18 cellular contexts compared by ENCODE assay signal in the genomic region with DNA sequence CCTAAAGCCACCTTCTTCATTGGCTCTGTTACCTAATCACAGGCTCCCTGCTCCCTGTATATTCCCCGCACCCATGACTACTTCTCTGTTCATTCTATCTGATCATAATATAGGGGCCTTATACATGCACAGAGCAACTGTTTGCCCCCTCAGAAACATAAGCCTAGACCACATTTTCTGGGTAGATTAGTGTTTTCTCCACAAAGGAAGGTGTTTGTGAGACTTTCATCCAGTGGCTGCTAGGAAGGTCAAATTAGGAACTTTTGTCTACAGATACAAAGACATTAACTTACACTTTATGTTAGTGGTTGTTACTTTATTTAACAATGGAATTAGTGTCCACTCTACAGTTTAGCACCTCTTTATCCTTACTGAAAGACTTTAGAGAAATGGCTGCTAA.
DNase-seq lines count a peak whose midpoint lies in the region; ATAC-seq, FAIRE-seq and TF ChIP-seq lines count a peak whose summit lies in the region.
"Had no signal": no experiment of that assay in that cellular context is flagged by ENCODE, and none has a peak within 500 bp of the region (broad histone marks: within the 10 kb centered on the region; RNA-seq: fewer than 3 reads in every experiment).

No MANE protein-coding gene starts in this region.

- TF ChIP-seq POLR2A in HepG2 (IDR thresholded peaks at IDR 0.05; ENCODE audit: insufficient read depth in 1 of 2, low read depth in 2 of 2, low read length in 2 of 2) (no peak), right lobe of liver (IDR thresholded peaks at IDR 0.05) (no peak)

- H3F3A ChIP-seq in smooth muscle cell (ENCODE audit: low read depth) = peaks cover 51% of the 10 kb centered on the region

- H3K36me3 ChIP-seq in HepG2 (replicated peaks in 1 of 2; ENCODE audit: control insufficient read depth in 1 of 2, insufficient read depth in 2 of 2, low read length in 2 of 2) (peaks cover 17 to 94% of the 10 kb centered on the region in 2 experiments), right lobe of liver (peaks cover 0 to 5% (median 0%) of the 10 kb centered on the region in 4 donors), hepatocyte (replicated peaks; ENCODE audit: insufficient read depth, low read depth) (no peaks in the 10 kb centered on the region), smooth muscle cell (ENCODE audit: low read depth) (no peaks in the 10 kb centered on the region)
- H3K36me3 ChIP-seq: BE2C had no signal

- in situ Hi-C loops in HepG2 (cut with HindIII; ENCODE audit: extremely low pct_ligation_motif_present, low pct_unique_long_range_greater_than_20kb) = no loop called here

- H2AFZ ChIP-seq in HepG2 (ENCODE audit: low read length) = no peak overlapping the region
- H2AFZ ChIP-seq in hepatocyte = no peak overlapping the region
- no peak overlapping the region for H2AFZ ChIP-seq in smooth muscle cell (ENCODE audit: low read depth)

- H3K9me2 ChIP-seq in hepatocyte (replicated peaks; ENCODE audit: insufficient read depth) = no peaks in the 10 kb centered on the region

- DNase-seq in HepG2 (ENCODE audit: low spot score) = no peak
- no peak for DNase-seq in right lobe of liver
- no peak for DNase-seq in hepatocyte (ENCODE audit: low spot score)
- DNase-seq in smooth muscle cell (lab: John Stamatoyannopoulos, UW; ENCODE audit: unreplicated experiment) = no peak
- no peak for DNase-seq in RCC 7860 (ENCODE audit: low spot score)
- DNase-seq in activated effector memory CD4-positive, alpha-beta T cell treated with anti-CD3 and anti-CD28 coated beads, Interleukin-2, amount 50 U/mL, for 16 hours = no peak
- DNase-seq: BE2C; CD4-positive, alpha-beta memory T cell; DMS79 treated with DMSO at 0.1 percent for 48 hours; EL had no signal

- H3K4me2 ChIP-seq in HepG2 (ENCODE audit: low read depth, low read length) (no peak overlapping the region), hepatocyte (no peak overlapping the region), smooth muscle cell (no peak overlapping the region)

- TF ChIP-seq EP300 in HepG2 (IDR thresholded peaks at IDR 0.05; ENCODE audit: low read depth in 2 of 2, low read length in 2 of 2) (no peak), HepG2 (CRISPR knock-in tag; IDR thresholded peaks at IDR 0.05; ENCODE audit: borderline replicate concordance) (no peak)

- FAIRE-seq in HepG2 (lab: Jason Lieb, UNC) (no peak), RCC 7860 (lab: Jason Lieb, UNC) (no peak)
- FAIRE-seq: G401.6, GM12891, H1 had no signal

- CTCF ChIA-PET in HepG2 (lab: Yijun Ruan, JAX; ENCODE audit: low intra/inter-chr PET ratio, low total read pairs) = no interaction called here

- 100% methylated on average over 1 of the region's 1 CpG for WGBS in HepG2 (ENCODE audit: low lambda C conversion rate)
- 100% methylated on average over 1 of the region's 1 CpG for WGBS in right lobe of liver (ENCODE audit: insufficient coverage, low coverage, low lambda C conversion rate, missing lambda C conversion rate)
- 96% methylated on average over 1 of the region's 1 CpG for WGBS in hepatocyte (ENCODE audit: low lambda C conversion rate, missing lambda C conversion rate)
- 100% methylated on average over 1 of the region's 1 CpG for WGBS in smooth muscle cell (ENCODE audit: low lambda C conversion rate)

- no peak for TF ChIP-seq RAD21 in HepG2 (CRISPR knock-in tag; IDR thresholded peaks at IDR 0.05)

- H3K4me1 ChIP-seq in HepG2 (ENCODE audit: insufficient read depth, low read length) (peaks cover 14% of the 10 kb centered on the region; the same call in 1 of the 2 replicates), right lobe of liver (peaks cover 0 to 6% (median 0%) of the 10 kb centered on the region in 4 donors), hepatocyte (ENCODE audit: insufficient read depth) (peaks cover 4% of the 10 kb centered on the region), smooth muscle cell (ENCODE audit: low read depth) (peaks cover 11% of the 10 kb centered on the region)

- no peak for TF ChIP-seq CTCF in HepG2 (CRISPR knock-in tag; IDR thresholded peaks at IDR 0.05)
- no peak for TF ChIP-seq CTCF in right lobe of liver (IDR thresholded peaks at IDR 0.05)
- no peak for TF ChIP-seq CTCF in hepatocyte (IDR thresholded peaks at IDR 0.05; ENCODE audit: poor library complexity)
- no peak for TF ChIP-seq CTCF in smooth muscle cell (IDR thresholded peaks at IDR 0.05; ENCODE audit: borderline replicate concordance, insufficient read depth, poor library complexity, severe bottlenecking)

- H3K4me3 ChIP-seq in HepG2 (replicated peaks in 1 of 3; ENCODE audit: insufficient read depth in 1 of 3, low read depth in 2 of 3, low read length in 3 of 3) (no peak overlapping the region), right lobe of liver (no peak overlapping the region), hepatocyte (no peak overlapping the region), smooth muscle cell (no peak overlapping the region)

- intact Hi-C loops in HepG2 (cut with micrococcal nuclease; ENCODE audit: unreplicated experiment) = no loop called here
- intact Hi-C loops in right lobe of liver (cut with DNase I) = no loop called here

- ATAC-seq in HepG2 (no peak), right lobe of liver (no peak), GM21619 (IDR thresholded peaks at IDR 0.05; ENCODE audit: unreplicated experiment) (no peak), GM18519 (IDR thresholded peaks at IDR 0.05; ENCODE audit: low FRiP score, unreplicated experiment) (no peak)
- ATAC-seq: HCT116 had no signal

- H3K27me3 ChIP-seq in HepG2 (ENCODE audit: control insufficient read depth in 1 of 2, insufficient read depth in 2 of 2, low read length in 2 of 2) (no peaks in the 10 kb centered on the region), right lobe of liver (no peaks in the 10 kb centered on the region), hepatocyte (no peaks in the 10 kb centered on the region), smooth muscle cell (ENCODE audit: low read depth) (no peaks in the 10 kb centered on the region)
- H3K27me3 ChIP-seq: BE2C had no signal

- peaks cover 94% of the 10 kb centered on the region for H4K20me1 ChIP-seq in HepG2 (ENCODE audit: insufficient read depth, low read length)
- H4K20me1 ChIP-seq in hepatocyte (ENCODE audit: insufficient read depth, poor library complexity, severe bottlenecking) = no peaks in the 10 kb centered on the region
- H4K20me1 ChIP-seq in smooth muscle cell (ENCODE audit: low read depth) = peaks cover 100% of the 10 kb centered on the region

- H3K27ac ChIP-seq in HepG2 (ENCODE audit: extremely low read length, insufficient read depth, low read length) = no peak overlapping the region
- H3K27ac ChIP-seq in right lobe of liver = no peak overlapping the region
- peak overlapping the region; percentile 46 for H3K27ac ChIP-seq in hepatocyte
- peak overlapping the region; percentile 88 for H3K27ac ChIP-seq in smooth muscle cell (ENCODE audit: low read depth)
- H3K27ac ChIP-seq: C4-2B, HL-60 had no signal

- H3K9ac ChIP-seq in HepG2 (ENCODE audit: insufficient read depth, low read depth, low read length) (no peak overlapping the region), smooth muscle cell (ENCODE audit: low read depth) (no peak overlapping the region)

- BruUV-seq in HepG2 (replicated peaks; lab: Mats Ljungman, UMichigan) = no TSS peak

- H3K79me2 ChIP-seq in HepG2 (ENCODE audit: insufficient read depth, low read length) (peaks cover 75% of the 10 kb centered on the region), hepatocyte (peaks cover 36% of the 10 kb centered on the region), smooth muscle cell (ENCODE audit: low read depth) (peaks cover 99% of the 10 kb centered on the region)

- H3K9me3 ChIP-seq in HepG2 (ENCODE audit: low read length) (no peaks in the 10 kb centered on the region), right lobe of liver (no peaks in the 10 kb centered on the region), hepatocyte (ENCODE audit: low read depth) (no peaks in the 10 kb centered on the region), smooth muscle cell (replicated peaks; ENCODE audit: low read depth) (no peaks in the 10 kb centered on the region)
- H3K9me3 ChIP-seq: BE2C had no signal

- POLR2A ChIA-PET in HepG2 (lab: Yijun Ruan, JAX) = no interaction called here

TF ChIP-seq in HepG2, 621 proteins besides CTCF, POLR2A, EP300 and RAD21 (continues in another document):
- peak; percentile 61; the same call in 1 of the 2 replicates for TF ChIP-seq POLR2AphosphoS2 (IDR thresholded peaks at IDR 0.05; ENCODE audit: low read depth, low read length)
- TF ChIP-seq ZNF619 (CRISPR knock-in tag; IDR thresholded peaks at IDR 0.05) = no peak
- TF ChIP-seq, protein P1, sequence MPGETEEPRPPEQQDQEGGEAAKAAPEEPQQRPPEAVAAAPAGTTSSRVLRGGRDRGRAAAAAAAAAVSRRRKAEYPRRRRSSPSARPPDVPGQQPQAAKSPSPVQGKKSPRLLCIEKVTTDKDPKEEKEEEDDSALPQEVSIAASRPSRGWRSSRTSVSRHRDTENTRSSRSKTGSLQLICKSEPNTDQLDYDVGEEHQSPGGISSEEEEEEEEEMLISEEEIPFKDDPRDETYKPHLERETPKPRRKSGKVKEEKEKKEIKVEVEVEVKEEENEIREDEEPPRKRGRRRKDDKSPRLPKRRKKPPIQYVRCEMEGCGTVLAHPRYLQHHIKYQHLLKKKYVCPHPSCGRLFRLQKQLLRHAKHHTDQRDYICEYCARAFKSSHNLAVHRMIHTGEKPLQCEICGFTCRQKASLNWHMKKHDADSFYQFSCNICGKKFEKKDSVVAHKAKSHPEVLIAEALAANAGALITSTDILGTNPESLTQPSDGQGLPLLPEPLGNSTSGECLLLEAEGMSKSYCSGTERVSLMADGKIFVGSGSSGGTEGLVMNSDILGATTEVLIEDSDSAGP (CRISPR knock-in tag; IDR thresholded peaks at IDR 0.05; ENCODE audit: borderline replicate concordance) = no peak
- TF ChIP-seq MXD4 (CRISPR knock-in tag; IDR thresholded peaks at IDR 0.05) = no peak
- TF ChIP-seq RBM22 (optimal IDR thresholded peaks at IDR 0.05; ENCODE audit: low read length) = peak; percentile 82
- TF ChIP-seq PAX8 (CRISPR knock-in tag; IDR thresholded peaks at IDR 0.05; ENCODE audit: borderline replicate concordance) = no peak
- no peak for TF ChIP-seq PCBP2 (optimal IDR thresholded peaks at IDR 0.05; ENCODE audit: low read depth, low read length, poor library complexity, severe bottlenecking)
- no peak for TF ChIP-seq ZNF552 (CRISPR knock-in tag; IDR thresholded peaks at IDR 0.05; ENCODE audit: borderline replicate concordance)

Comparison
In these comparisons a context has a peak if more than half of its experiments do, and no peak if none do; other contexts are left out.
1. H3K27ac ChIP-seq: peak in hepatocyte (single experiment) and smooth muscle cell (single experiment); none in HepG2 (single experiment) and right lobe of liver (0 of 3).